Comparison of ENCODE assay signal across 11 cellular contexts in the genomic region with DNA sequence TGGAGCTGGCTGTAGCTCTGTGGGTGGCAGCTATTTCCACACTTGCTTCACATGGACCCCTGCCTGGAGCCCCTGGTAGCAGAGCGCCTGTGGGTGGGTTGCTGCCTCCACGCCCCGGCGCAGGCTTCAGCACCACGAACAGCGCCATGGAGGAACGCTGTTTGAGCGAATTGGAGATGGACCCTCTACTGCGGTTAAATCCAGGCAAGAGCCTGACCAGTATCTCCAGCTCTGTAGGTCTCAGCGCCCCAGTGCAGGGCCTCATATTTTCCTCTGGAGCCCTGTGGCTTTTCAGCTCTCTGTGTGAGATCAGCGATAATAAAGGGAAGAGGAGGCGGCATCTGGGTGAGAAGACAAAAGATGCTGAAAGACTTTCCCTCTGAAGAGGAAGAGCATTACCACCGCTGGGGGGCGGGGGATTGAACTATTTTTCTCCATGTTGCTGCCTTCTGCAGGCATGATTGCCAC. TPM values are rescaled to one million over a fixed set of nuclear protein-coding genes. Genes with fewer than 3 reads are reported as not detected.
DNase-seq lines count a peak whose midpoint lies in the region; ATAC-seq and TF ChIP-seq lines count a peak whose summit lies in the region.
"Had no signal": no experiment of that assay in that cellular context is flagged by ENCODE, and none has a peak within 500 bp of the region (broad histone marks: within the 10 kb centered on the region; RNA-seq: fewer than 3 reads in every experiment).

No MANE protein-coding gene starts in this region.

- no peak overlapping the region for H3K4me2 ChIP-seq in GM23248 (ENCODE audit: unreplicated experiment)

- no peaks in the 10 kb centered on the region for H3K9me3 ChIP-seq in GM23248 (ENCODE audit: low read depth)
- H3K9me3 ChIP-seq in aorta (ENCODE audit: control insufficient read depth, low read length): peaks cover 3% of the 10 kb centered on the region

- in situ Hi-C loops in GM23248 (cut with MboI): loop anchor here (25.0 kb wide), 1 partner anchor 585 kb away; no protein-coding TSS in a partner anchor

- ATAC-seq in GM21526 (IDR thresholded peaks at IDR 0.05; ENCODE audit: low FRiP score, unreplicated experiment) (no peak), aorta (ENCODE audit: low FRiP score) (no peak)

- intact Hi-C loops in aorta (cut with DNase I): loop anchor here in 1 of 2 donors (10.0 kb wide), 1 partner anchor 702 kb away; no protein-coding TSS in a partner anchor

- H3K27me3 ChIP-seq in GM23248 (replicated peaks; ENCODE audit: insufficient read depth) (peaks cover 32% of the 10 kb centered on the region), aorta (ENCODE audit: control insufficient read depth in 1 of 2, insufficient read depth in 2 of 2, low read length in 1 of 2) (peaks cover 0 to 4% of the 10 kb centered on the region in 2 donors)

- WGBS in GM23248 (ENCODE audit: low coverage in 1 of 2, low lambda C conversion rate in 2 of 2, missing lambda C conversion rate in 2 of 2), 2 experiments: 4 to 5% methylated on average over 14 of the region's 14 CpGs
- 1 to 4% methylated on average over 14 of the region's 14 CpGs for WGBS in aorta, 2 donors

- no peaks in the 10 kb centered on the region for H4K20me1 ChIP-seq in GM23248 (ENCODE audit: insufficient read depth)

- no peaks in the 10 kb centered on the region for H3K4me1 ChIP-seq in GM23248 (ENCODE audit: insufficient read depth)
- H3K4me1 ChIP-seq in aorta (ENCODE audit: control insufficient read depth in 1 of 2, insufficient read depth in 2 of 2, low read length in 2 of 2): no peaks in the 10 kb centered on the region

- no peak overlapping the region for H3K27ac ChIP-seq in GM23248
- H3K27ac ChIP-seq in VCaP: peak overlapping the region; percentile 89
- no peak overlapping the region for H3K27ac ChIP-seq in aorta (ENCODE audit: low read depth in 1 of 2, low read length in 2 of 2)
- H3K27ac ChIP-seq: HL-60 had no signal

- H3K4me3 ChIP-seq in GM23248 (no peak overlapping the region), aorta (ENCODE audit: low read length in 2 of 2) (no peak overlapping the region)

- no peaks in the 10 kb centered on the region for H3F3A ChIP-seq in GM23248 (ENCODE audit: insufficient read depth)

- no peak overlapping the region for H3K9ac ChIP-seq in GM23248

- H3K9me2 ChIP-seq in GM23248 (ENCODE audit: insufficient read depth): no peaks in the 10 kb centered on the region

- no peaks in the 10 kb centered on the region for H3K36me3 ChIP-seq in GM23248 (ENCODE audit: low read depth)
- no peaks in the 10 kb centered on the region for H3K36me3 ChIP-seq in aorta (ENCODE audit: control insufficient read depth in 1 of 2, insufficient read depth in 2 of 2, low read length in 1 of 2)

- H2AFZ ChIP-seq in GM23248: no peak overlapping the region

- peak; percentile 40 for DNase-seq in AG08396 (ENCODE audit: low spot score)
- DNase-seq in GM23248: peak; percentile 45
- DNase-seq in iris pigment epithelial cell (ENCODE audit: low read depth): peak; percentile 23
- no peak for DNase-seq in OCI-M2 (lab: John Stamatoyannopoulos, UW; ENCODE audit: unreplicated experiment)
- DNase-seq in aorta: no peak
- DNase-seq in HuH-7.5 (ENCODE audit: low spot score): no peak
- DNase-seq: DMS53 had no signal

- TF ChIP-seq CTCF in VCaP (conservative IDR thresholded peaks at IDR 0.05): no peak

- H3K79me2 ChIP-seq in GM23248 (ENCODE audit: insufficient read depth): no peaks in the 10 kb centered on the region

RNA-seq across cellular contexts. Expression of a gene that starts 12.0 kb away (rescaled TPM):
- total RNA-seq in GM23248 (2014; rRNA removed; shearing (Covaris generic)): not detected in 2 replicates
- polyA plus RNA-seq in GM23248 (2016; fragmentation: Nextera tagmentation; extraction: Ambion mirVana): 0.01 TPM in 2 replicates
- under 1 TPM; 0.32 to 0.69 TPM for total RNA-seq in aorta
- under 1 TPM; 0.03 to 0.50 TPM for polyA plus RNA-seq in aorta
- total RNA-seq: mononuclear cell had no signal

Comparison
In these comparisons a context has a peak if more than half of its experiments do, and no peak if none do; other contexts are left out.
1. DNase-seq: peak in AG08396 (single experiment), GM23248 (single experiment) and iris pigment epithelial cell (single experiment); none in OCI-M2 (single experiment), aorta (0 of 2) and HuH-7.5 (single experiment).